Comparison of ENCODE assay signal across 13 cellular contexts in the genomic region with DNA sequence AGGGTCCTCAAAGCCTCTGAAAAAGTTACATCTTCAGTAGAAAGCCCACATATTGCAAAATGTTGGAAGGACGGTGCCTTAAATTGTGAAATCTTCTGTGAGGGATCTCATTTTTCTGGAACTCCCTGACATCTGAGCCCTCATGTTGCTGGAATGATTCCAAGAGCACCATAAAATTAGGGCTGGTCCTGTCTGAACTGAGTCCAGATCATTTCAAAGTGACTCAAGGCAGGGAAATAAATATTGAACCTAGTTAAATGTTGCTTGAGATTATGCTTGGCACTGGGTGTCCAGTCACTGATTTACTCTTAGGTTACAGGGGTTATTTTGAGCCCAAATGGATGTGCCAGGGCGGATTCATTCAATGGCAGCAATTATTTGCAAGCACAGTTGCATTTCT.
A peak's percentile ranks its signal among the peaks of the same experiment; 100 is the strongest.
DNase-seq lines count a peak whose midpoint lies in the region; ATAC-seq, FAIRE-seq and TF ChIP-seq lines count a peak whose summit lies in the region.
"Had no signal": no experiment of that assay in that cellular context is flagged by ENCODE, and none has a peak within 500 bp of the region (broad histone marks: within the 10 kb centered on the region; RNA-seq: fewer than 3 reads in every experiment).

No MANE protein-coding gene starts in this region.

- ATAC-seq in RWPE2 (ENCODE audit: low read depth) (peak; percentile 89), right cardiac atrium (peak; percentile 46 to 56)
- no peak for ATAC-seq in activated naive CD4-positive, alpha-beta T cell treated with anti-CD3 and anti-CD28 coated beads, Interleukin-2, amount 50 U/mL, for 72 hours
- no peak for ATAC-seq in activated T-cell treated with anti-CD3 and anti-CD28 coated beads, Interleukin-2, amount 50 U/mL, for 4 hours
- ATAC-seq: activated CD8-positive, alpha-beta memory T cell treated with anti-CD3 and anti-CD28 coated beads, Interleukin-2, amount 10 ng/mL, durations not matched to agents 7 days and 5 days had no signal

- H3K4me3 ChIP-seq in RWPE2 (ENCODE audit: severe bottlenecking) (no peak overlapping the region), right cardiac atrium (ENCODE audit: low read length) (no peak overlapping the region), small intestine (ENCODE audit: low read depth in 1 of 2, low read length in 2 of 2) (no peak overlapping the region)

- H3K36me3 Mint-ChIP-seq in activated naive CD4-positive, alpha-beta T cell treated with anti-CD3 and anti-CD28 coated beads, Interleukin-2, amount 50 U/mL, for 72 hours = no peaks in the 10 kb centered on the region
- H3K36me3 Mint-ChIP-seq in activated T-cell treated with anti-CD3 and anti-CD28 coated beads, Interleukin-2, amount 50 U/mL, for 4 hours (ENCODE audit: insufficient read depth) = no peaks in the 10 kb centered on the region
- H3K36me3 Mint-ChIP-seq: activated CD8-positive, alpha-beta memory T cell treated with anti-CD3 and anti-CD28 coated beads, Interleukin-2, amount 10 ng/mL, durations not matched to agents 7 days and 5 days; memory B cell had no signal

- no peak overlapping the region for H3K4me3 Mint-ChIP-seq in activated T-cell treated with anti-CD3 and anti-CD28 coated beads, Interleukin-2, amount 50 U/mL, for 4 hours
- H3K4me3 Mint-ChIP-seq: activated CD8-positive, alpha-beta memory T cell treated with anti-CD3 and anti-CD28 coated beads, Interleukin-2, amount 10 ng/mL, durations not matched to agents 7 days and 5 days; memory B cell had no signal

- H3K4me1 Mint-ChIP-seq in activated T-cell treated with anti-CD3 and anti-CD28 coated beads, Interleukin-2, amount 50 U/mL, for 4 hours (ENCODE audit: low read depth) = no peaks in the 10 kb centered on the region
- H3K4me1 Mint-ChIP-seq: activated CD8-positive, alpha-beta memory T cell treated with anti-CD3 and anti-CD28 coated beads, Interleukin-2, amount 10 ng/mL, durations not matched to agents 7 days and 5 days had no signal

- H3K9me3 ChIP-seq in RWPE2 (ENCODE audit: severe bottlenecking) (no peaks in the 10 kb centered on the region), right cardiac atrium (ENCODE audit: control insufficient read depth, low read length) (no peaks in the 10 kb centered on the region), small intestine (ENCODE audit: control insufficient read depth, low read depth) (no peaks in the 10 kb centered on the region)

- peak; percentile 7 for DNase-seq in NCI-H748 (lab: John Stamatoyannopoulos, UW; ENCODE audit: unreplicated experiment)
- no peak for DNase-seq in NCI-H748 treated with DMSO at 0.1 percent for 48 hours (lab: John Stamatoyannopoulos, UW)
- no peak for DNase-seq in RWPE2 (ENCODE audit: low spot score)
- DNase-seq in right cardiac atrium = no peak
- peak; percentile 62 for DNase-seq in small intestine
- DNase-seq in activated naive CD4-positive, alpha-beta T cell treated with anti-CD3 and anti-CD28 coated beads, Interleukin-2, amount 50 U/mL, for 72 hours (ENCODE audit: low spot score in 2 of 2) = no peak
- no peak for DNase-seq in GDM1 (lab: John Stamatoyannopoulos, UW)
- no peak for DNase-seq in activated T-cell treated with anti-CD3 and anti-CD28 coated beads, Interleukin-2, amount 50 U/mL, for 4 hours
- DNase-seq: activated CD8-positive, alpha-beta memory T cell treated with anti-CD3 and anti-CD28 coated beads, Interleukin-2, amount 10 ng/mL, durations not matched to agents 7 days and 5 days; amygdala; T-helper 1 cell had no signal

- H3K27me3 ChIP-seq in RWPE2 (ENCODE audit: insufficient read depth, poor library complexity, severe bottlenecking) (no peaks in the 10 kb centered on the region), right cardiac atrium (ENCODE audit: control insufficient read depth, insufficient read depth) (no peaks in the 10 kb centered on the region), small intestine (ENCODE audit: control insufficient read depth in 2 of 2, insufficient read depth in 2 of 2, low read length in 2 of 2) (no peaks in the 10 kb centered on the region)

- no peak for FAIRE-seq in small intestine (lab: Jason Lieb, UNC)
- FAIRE-seq: H54 had no signal

- peaks cover 15% of the 10 kb centered on the region for H3K4me1 ChIP-seq in RWPE2 (ENCODE audit: insufficient read depth, poor library complexity, severe bottlenecking)
- no peaks in the 10 kb centered on the region for H3K4me1 ChIP-seq in right cardiac atrium (ENCODE audit: control insufficient read depth, insufficient read depth, low read length)
- peaks cover 0 to 2% of the 10 kb centered on the region in 2 donors for H3K4me1 ChIP-seq in small intestine (ENCODE audit: control insufficient read depth in 2 of 2, insufficient read depth in 1 of 2, low read depth in 1 of 2, low read length in 1 of 2)

- TF ChIP-seq CTCF in RWPE2 (IDR thresholded peaks at IDR 0.05; ENCODE audit: poor library complexity, severe bottlenecking) = no peak

- WGBS in right cardiac atrium = 77% methylated on average over 2 of the region's 2 CpGs
- WGBS in small intestine, 3 donors = 18 to 50% (median 48%) methylated on average over 2 of the region's 2 CpGs

- intact Hi-C loops in right cardiac atrium (cut with DNase I) = no loop called here

- peak overlapping the region; percentile 22 for H3K27ac ChIP-seq in RWPE2 (ENCODE audit: poor library complexity, severe bottlenecking)
- no peak overlapping the region for H3K27ac ChIP-seq in right cardiac atrium (ENCODE audit: low read length)
- H3K27ac ChIP-seq in small intestine (ENCODE audit: low read depth in 1 of 2, low read length in 1 of 2) = no peak overlapping the region

- H3K9me3 Mint-ChIP-seq in activated naive CD4-positive, alpha-beta T cell treated with anti-CD3 and anti-CD28 coated beads, Interleukin-2, amount 50 U/mL, for 72 hours = no peaks in the 10 kb centered on the region
- no peaks in the 10 kb centered on the region for H3K9me3 Mint-ChIP-seq in activated T-cell treated with anti-CD3 and anti-CD28 coated beads, Interleukin-2, amount 50 U/mL, for 4 hours
- H3K9me3 Mint-ChIP-seq: memory B cell had no signal

- H3K27me3 Mint-ChIP-seq in activated T-cell treated with anti-CD3 and anti-CD28 coated beads, Interleukin-2, amount 50 U/mL, for 4 hours (ENCODE audit: low read depth) = no peaks in the 10 kb centered on the region
- H3K27me3 Mint-ChIP-seq: activated CD8-positive, alpha-beta memory T cell treated with anti-CD3 and anti-CD28 coated beads, Interleukin-2, amount 10 ng/mL, durations not matched to agents 7 days and 5 days; memory B cell had no signal

- no peak overlapping the region for H3K27ac Mint-ChIP-seq in activated naive CD4-positive, alpha-beta T cell treated with anti-CD3 and anti-CD28 coated beads, Interleukin-2, amount 50 U/mL, for 72 hours
- H3K27ac Mint-ChIP-seq: activated CD8-positive, alpha-beta memory T cell treated with anti-CD3 and anti-CD28 coated beads, Interleukin-2, amount 10 ng/mL, durations not matched to agents 7 days and 5 days; memory B cell had no signal

- no peaks in the 10 kb centered on the region for H3K36me3 ChIP-seq in RWPE2 (ENCODE audit: low read depth)
- H3K36me3 ChIP-seq in small intestine (ENCODE audit: control insufficient read depth in 2 of 2, insufficient read depth in 2 of 2, low read length in 2 of 2) = no peaks in the 10 kb centered on the region

Comparison
In these comparisons a context has a peak if more than half of its experiments do, and no peak if none do; other contexts are left out.
1. DNase-seq: peak in NCI-H748 (single experiment) and small intestine (single experiment); none in NCI-H748 treated with DMSO at 0.1 percent for 48 hours (single experiment), RWPE2 (single experiment), right cardiac atrium (0 of 3), activated naive CD4-positive, alpha-beta T cell treated with anti-CD3 and anti-CD28 coated beads, Interleukin-2, amount 50 U/mL, for 72 hours (0 of 2), GDM1 (single experiment) and activated T-cell treated with anti-CD3 and anti-CD28 coated beads, Interleukin-2, amount 50 U/mL, for 4 hours (single experiment).
2. ATAC-seq: peak in RWPE2 (single experiment) and right cardiac atrium (2 of 2); none in activated naive CD4-positive, alpha-beta T cell treated with anti-CD3 and anti-CD28 coated beads, Interleukin-2, amount 50 U/mL, for 72 hours (0 of 2) and activated T-cell treated with anti-CD3 and anti-CD28 coated beads, Interleukin-2, amount 50 U/mL, for 4 hours (0 of 2).